8 cellular contexts compared by ENCODE assay signal in genomic region chr19:3324405-3324856, GRCh38.
DNase-seq lines count a peak whose midpoint lies in the region; ATAC-seq and TF ChIP-seq lines count a peak whose summit lies in the region.

No MANE protein-coding gene starts in this region.

- H3K27me3 ChIP-seq in SU-DHL-6 (ENCODE audit: low read length): no peaks in the 10 kb centered on the region

- DNase-seq in DMS53 (lab: John Stamatoyannopoulos, UW) (peak; percentile 54), DMS53 treated with DMSO at 0.1 percent for 48 hours (lab: John Stamatoyannopoulos, UW; ENCODE audit: unreplicated experiment) (no peak), iPS-NIHi11 (ENCODE audit: low spot score) (peak; percentile 72)
- DNase-seq in activated naive CD4-positive, alpha-beta T cell treated with anti-CD3 and anti-CD28 coated beads, Interleukin-2, amount 50 U/mL, for 16 hours: peak; percentile 76
- peak; percentile 16 to 72 (median 51) for DNase-seq in stimulated activated CD4-positive, alpha-beta T cell treated with anti-CD3 and anti-CD28 coated beads, TNF-alpha, amount 100 ng/mL, for 1 hour (ENCODE audit: low read depth in 3 of 3, low spot score in 1 of 3)

- no peaks in the 10 kb centered on the region for H4K20me1 ChIP-seq in SU-DHL-6 (ENCODE audit: low read depth, low read length)

- H3F3A ChIP-seq in SU-DHL-6 (ENCODE audit: insufficient read depth): no peaks in the 10 kb centered on the region

- TF ChIP-seq CTCF in SU-DHL-6 (IDR thresholded peaks at IDR 0.05; ENCODE audit: insufficient read depth, low read length, poor library complexity, severe bottlenecking): peak; percentile 60

- no peaks in the 10 kb centered on the region for H3K36me3 ChIP-seq in SU-DHL-6 (ENCODE audit: low read length)

- no peak overlapping the region for H3K4me2 ChIP-seq in SU-DHL-6 (ENCODE audit: low read depth, low read length, poor library complexity, severe bottlenecking)

- H2AFZ ChIP-seq in SU-DHL-6 (ENCODE audit: low read depth, low read length, severe bottlenecking): no peak overlapping the region

- H3K4me3 ChIP-seq in SU-DHL-6 (ENCODE audit: insufficient read depth, low read length, poor library complexity, severe bottlenecking): no peak overlapping the region

- H3K9ac ChIP-seq in SU-DHL-6 (ENCODE audit: low read length): no peak overlapping the region

- H3K9me3 ChIP-seq in SU-DHL-6 (ENCODE audit: insufficient read depth, low read length): no peaks in the 10 kb centered on the region

- no peaks in the 10 kb centered on the region for H3K9me2 ChIP-seq in SU-DHL-6 (replicated peaks; ENCODE audit: insufficient read depth, low read length)

- ATAC-seq in HG02970 (IDR thresholded peaks at IDR 0.05; ENCODE audit: low FRiP score, unreplicated experiment) (no peak), GM18520 (IDR thresholded peaks at IDR 0.05; ENCODE audit: unreplicated experiment) (no peak)

- no peak overlapping the region for H3K27ac ChIP-seq in SU-DHL-6 (ENCODE audit: low read depth, low read length)

- no peaks in the 10 kb centered on the region for H3K79me2 ChIP-seq in SU-DHL-6 (ENCODE audit: insufficient read depth, low read length)
